ENCODE assay signal across 22 cellular contexts in genomic region chr14:67538501-67538900, GRCh38. TPM values are rescaled to one million over a fixed set of nuclear protein-coding genes. Genes with fewer than 3 reads are reported as not detected.
A peak's percentile ranks its signal among the peaks of the same experiment; 100 is the strongest.
DNase-seq lines count a peak whose midpoint lies in the region; TF ChIP-seq lines count a peak whose summit lies in the region.
"Had no signal": no experiment of that assay in that cellular context is flagged by ENCODE, and none has a peak within 500 bp of the region (broad histone marks: within the 10 kb centered on the region; RNA-seq: fewer than 3 reads in every experiment).

No MANE protein-coding gene starts in this region.

- H3K4me1 ChIP-seq in mammary epithelial cell (ENCODE audit: insufficient read depth, low read length), result peaks cover 10% of the 10 kb centered on the region
- H3K4me1 ChIP-seq in iPS-20b (ENCODE audit: insufficient read depth, low read length), result peaks cover 31% of the 10 kb centered on the region; the same call in 1 of the 2 replicates
- H3K4me1 ChIP-seq in suprapubic skin, result peaks cover 20% of the 10 kb centered on the region
- peaks cover 0 to 10% (median 7%) of the 10 kb centered on the region in 4 donors for H3K4me1 ChIP-seq in esophagus muscularis mucosa

- 27% methylated on average over 2 of the region's 2 CpGs for WGBS in mammary epithelial cell (ENCODE audit: low coverage, missing lambda C conversion rate)
- WGBS in suprapubic skin, result 40% methylated on average over 2 of the region's 2 CpGs
- WGBS in esophagus muscularis mucosa, result 69% methylated on average over 2 of the region's 2 CpGs

- in situ Hi-C loops in mammary epithelial cell (cut with MboI; ENCODE audit: low sequenced_read_pairs in 2 of 2), result no loop called here

- H3K36me3 Mint-ChIP-seq in activated CD4-positive, alpha-beta memory T cell treated with anti-CD3 and anti-CD28 coated beads, Interleukin-2, amount 10 ng/mL, durations not matched to agents 7 days and 5 days (ENCODE audit: low read depth), result no peaks in the 10 kb centered on the region
- H3K36me3 Mint-ChIP-seq: T-cell had no signal

- peaks cover 3% of the 10 kb centered on the region for H3K79me2 ChIP-seq in mammary epithelial cell (ENCODE audit: insufficient read depth, low read length)

- H3K36me3 ChIP-seq in mammary epithelial cell (ENCODE audit: insufficient read depth, low read length) (no peaks in the 10 kb centered on the region), iPS-20b (ENCODE audit: insufficient read depth, low read depth, low read length) (peaks cover 5% of the 10 kb centered on the region), suprapubic skin (no peaks in the 10 kb centered on the region), esophagus muscularis mucosa (peaks cover 0 to 7% (median 3%) of the 10 kb centered on the region in 4 donors)

- H3K27ac ChIP-seq in mammary epithelial cell (ENCODE audit: insufficient read depth, low read depth, low read length), result no peak overlapping the region
- H3K27ac ChIP-seq in iPS-20b (ENCODE audit: low read length), result no peak overlapping the region
- peak overlapping the region; percentile 28 for H3K27ac ChIP-seq in suprapubic skin
- no peak overlapping the region for H3K27ac ChIP-seq in esophagus muscularis mucosa (replicated peaks in 1 of 4)
- H3K27ac ChIP-seq: body of pancreas, HL-60 had no signal

- H3K27me3 Mint-ChIP-seq in activated CD4-positive, alpha-beta memory T cell treated with anti-CD3 and anti-CD28 coated beads, Interleukin-2, amount 10 ng/mL, durations not matched to agents 7 days and 5 days, result peaks cover 48% of the 10 kb centered on the region

- POLR2A ChIA-PET in activated CD4-positive, alpha-beta memory T cell treated with anti-CD3 and anti-CD28 coated beads, Interleukin-2, amount 10 ng/mL, durations not matched to agents 7 days and 5 days (lab: Charles Lee), result no interaction called here

- H3K9me3 Mint-ChIP-seq in activated CD4-positive, alpha-beta memory T cell treated with anti-CD3 and anti-CD28 coated beads, Interleukin-2, amount 10 ng/mL, durations not matched to agents 7 days and 5 days, result no peaks in the 10 kb centered on the region
- H3K9me3 Mint-ChIP-seq: CD4-positive, alpha-beta T cell; dendritic cell treated with granulocyte-macrophage colony-stimulating factor and Interleukin-4, amounts not matched to agents 40 ng/mL and 50 ng/mL, for 4 days; T-cell had no signal

- peak; percentile 78 for DNase-seq in NCI-H82 (lab: John Stamatoyannopoulos, UW)
- no peak for DNase-seq in NCI-H82 treated with DMSO at 0.1 percent for 48 hours (lab: John Stamatoyannopoulos, UW; ENCODE audit: unreplicated experiment)
- DNase-seq in mammary epithelial cell, result peak; percentile 59
- DNase-seq in suprapubic skin (ENCODE audit: low spot score in 2 of 2), result no peak
- no peak for DNase-seq in activated T-cell treated with anti-CD3 and anti-CD28 coated beads, Interleukin-2, amount 50 U/mL, for 48 hours
- DNase-seq in activated CD4-positive, alpha-beta memory T cell treated with anti-CD3 and anti-CD28 coated beads, Interleukin-2, amount 10 ng/mL, durations not matched to agents 7 days and 5 days, result no peak
- DNase-seq in esophagus muscularis mucosa (ENCODE audit: extremely low spot score), result no peak
- DNase-seq: activated CD4-positive, CD25-positive, alpha-beta regulatory T cell treated with anti-CD3 and anti-CD28 coated beads, Interleukin-2, amount 50 U/mL, for 72 hours; activated CD8-positive, alpha-beta T cell treated with anti-CD3 and anti-CD28 coated beads, Interleukin-2, amount 10 ng/mL, durations not matched to agents 7 days and 5 days; activated gamma-delta T cell; CD4-positive, alpha-beta T cell; NCI-H1694 treated with DMSO at 0.1 percent for 48 hours; PC-3; SHP77 treated with DMSO at 0.1 percent for 48 hours; stimulated activated CD4-positive, alpha-beta T cell treated with anti-CD3 and anti-CD28 coated beads, Interleukin-1b, Interleukin-23, amount 100 ng/mL, for 48 hours; T-cell had no signal

- no peaks in the 10 kb centered on the region for H4K20me1 ChIP-seq in mammary epithelial cell (ENCODE audit: insufficient read depth, low read length)

- no peak overlapping the region for H2AFZ ChIP-seq in mammary epithelial cell (ENCODE audit: low read depth, low read length)

- dilution Hi-C loops in mammary epithelial cell (cut with HindIII; ENCODE audit: low sequenced_read_pairs), result no loop called here

- H3K9ac ChIP-seq in mammary epithelial cell (ENCODE audit: insufficient read depth, low read length), result no peak overlapping the region
- peak overlapping the region; percentile 41; the same call in 1 of the 2 replicates for H3K9ac ChIP-seq in iPS-20b (ENCODE audit: low read depth, low read length)

- H3K9me3 ChIP-seq in mammary epithelial cell (replicated peaks; ENCODE audit: insufficient read depth, low read length) (no peaks in the 10 kb centered on the region), iPS-20b (ENCODE audit: insufficient read depth, low read depth, low read length) (no peaks in the 10 kb centered on the region), suprapubic skin (no peaks in the 10 kb centered on the region), esophagus muscularis mucosa (no peaks in the 10 kb centered on the region)
- H3K9me3 ChIP-seq: body of pancreas had no signal

- TF ChIP-seq CTCF in mammary epithelial cell (conservative IDR thresholded peaks at IDR 0.05 in 1 of 2, IDR thresholded peaks at IDR 0.05 in 1 of 2; ENCODE audit: extremely low read depth in 1 of 2, insufficient read depth in 1 of 2, low read depth in 1 of 2, low read length in 2 of 2), result no peak
- no peak for TF ChIP-seq CTCF in suprapubic skin (IDR thresholded peaks at IDR 0.05)
- no peak for TF ChIP-seq CTCF in esophagus muscularis mucosa (IDR thresholded peaks at IDR 0.05)

- no peak overlapping the region for H3K4me2 ChIP-seq in mammary epithelial cell (ENCODE audit: insufficient read depth, low read depth, low read length)

- no peak for TF ChIP-seq POLR2A in suprapubic skin (IDR thresholded peaks at IDR 0.05)
- no peak for TF ChIP-seq POLR2A in esophagus muscularis mucosa (IDR thresholded peaks at IDR 0.05; ENCODE audit: low read depth)

- H3K4me3 ChIP-seq in mammary epithelial cell (replicated peaks in 1 of 3; ENCODE audit: insufficient read depth in 1 of 3, low read depth in 2 of 3, low read length in 3 of 3) (no peak overlapping the region), iPS-20b (ENCODE audit: low read length) (no peak overlapping the region), suprapubic skin (no peak overlapping the region), esophagus muscularis mucosa (no peak overlapping the region)
- H3K4me3 ChIP-seq: body of pancreas, skin epidermis had no signal

- intact Hi-C loops in mammary epithelial cell (cut with micrococcal nuclease) (no loop called here), esophagus muscularis mucosa (cut with DNase I) (no loop called here)

- H3K27ac Mint-ChIP-seq in activated CD4-positive, alpha-beta memory T cell treated with anti-CD3 and anti-CD28 coated beads, Interleukin-2, amount 10 ng/mL, durations not matched to agents 7 days and 5 days, result no peak overlapping the region
- H3K27ac Mint-ChIP-seq: activated CD8-positive, alpha-beta T cell treated with anti-CD3 and anti-CD28 coated beads, Interleukin-2, amount 10 ng/mL, durations not matched to agents 7 days and 5 days; CD4-positive, alpha-beta T cell; dendritic cell treated with granulocyte-macrophage colony-stimulating factor and Interleukin-4, amounts not matched to agents 40 ng/mL and 50 ng/mL, for 4 days; T-cell had no signal

- H3K27me3 ChIP-seq in mammary epithelial cell (ENCODE audit: insufficient read depth, low read length), result no peaks in the 10 kb centered on the region
- H3K27me3 ChIP-seq in iPS-20b (ENCODE audit: insufficient read depth, low read length), result peaks cover 9% of the 10 kb centered on the region; the same call in 1 of the 2 replicates
- no peaks in the 10 kb centered on the region for H3K27me3 ChIP-seq in suprapubic skin
- H3K27me3 ChIP-seq in esophagus muscularis mucosa, result no peaks in the 10 kb centered on the region
- H3K27me3 ChIP-seq: body of pancreas had no signal

- TF ChIP-seq EP300 in suprapubic skin (IDR thresholded peaks at IDR 0.05), result no peak
- TF ChIP-seq EP300 in esophagus muscularis mucosa (IDR thresholded peaks at IDR 0.05), result no peak

- CTCF ChIA-PET in mammary epithelial cell (lab: Charles Lee; ENCODE audit: low non-redundant PET), result interaction anchor here (1.3 kb wide), 1 partner anchor 33 kb away, joined by 7 read pairs; no protein-coding TSS in a partner anchor
- CTCF ChIA-PET in activated CD4-positive, alpha-beta memory T cell treated with anti-CD3 and anti-CD28 coated beads, Interleukin-2, amount 10 ng/mL, durations not matched to agents 7 days and 5 days (lab: Charles Lee), result interaction anchor here (1.4 to 3.0 kb wide), 4 partner anchors 12 to 111 kb away, joined by 4 to 11 read pairs (median 6); partner anchors contain the start of gene PIGH

- H3K4me1 Mint-ChIP-seq in activated CD4-positive, alpha-beta memory T cell treated with anti-CD3 and anti-CD28 coated beads, Interleukin-2, amount 10 ng/mL, durations not matched to agents 7 days and 5 days, result peaks cover 11% of the 10 kb centered on the region

- BruUV-seq in mammary epithelial cell (replicated peaks; lab: Mats Ljungman, UMichigan), result no TSS peak

- no peak overlapping the region for H3K4me3 Mint-ChIP-seq in activated CD4-positive, alpha-beta memory T cell treated with anti-CD3 and anti-CD28 coated beads, Interleukin-2, amount 10 ng/mL, durations not matched to agents 7 days and 5 days
- H3K4me3 Mint-ChIP-seq: activated CD8-positive, alpha-beta T cell treated with anti-CD3 and anti-CD28 coated beads, Interleukin-2, amount 10 ng/mL, durations not matched to agents 7 days and 5 days; CD4-positive, alpha-beta T cell; dendritic cell treated with granulocyte-macrophage colony-stimulating factor and Interleukin-4, amounts not matched to agents 40 ng/mL and 50 ng/mL, for 4 days; T-cell had no signal

RNA-seq across cellular contexts. Expression of gene PLEKHH1, which starts 5.4 kb away (rescaled TPM):
- 10 to 100 TPM in 1 of 2 donors, 1 to 10 TPM in 1; 6.7 to 11.9 TPM for total RNA-seq in mammary epithelial cell
- 3.1 TPM for polyA plus RNA-seq in mammary epithelial cell
- 41.7 TPM for polyA minus RNA-seq in mammary epithelial cell
- total RNA-seq in suprapubic skin, result 10 to 100 TPM; 15.3 to 75.6 (median 23.7) TPM
- total RNA-seq in activated CD4-positive, alpha-beta memory T cell treated with anti-CD3 and anti-CD28 coated beads, Interleukin-2, amount 10 ng/mL, durations not matched to agents 7 days and 5 days, result under 1 TPM; 0.53 to 0.63 TPM
- 1 to 10 TPM; 1.7 to 3.8 (median 2.4) TPM for total RNA-seq in esophagus muscularis mucosa

RNA-seq across cellular contexts. Expression of gene TMEM229B, which starts 50.0 kb away (rescaled TPM):
- total RNA-seq in mammary epithelial cell (1 to 10 TPM in 1 of 2 donors, under 1 TPM in 1; 0.50 to 2.0 TPM), suprapubic skin (1 to 10 TPM; 1.5 to 3.3 (median 1.8) TPM), esophagus muscularis mucosa (1 to 10 TPM; 2.0 to 4.2 (median 3.4) TPM)
- 1.2 TPM for polyA plus RNA-seq in mammary epithelial cell
- polyA minus RNA-seq in mammary epithelial cell, result 1.5 TPM
- 10 to 100 TPM; 10.4 to 13.3 TPM for total RNA-seq in activated CD4-positive, alpha-beta memory T cell treated with anti-CD3 and anti-CD28 coated beads, Interleukin-2, amount 10 ng/mL, durations not matched to agents 7 days and 5 days
- total RNA-seq: LHCN-M2, PC-3 had no signal

Comparison
In these comparisons a context has a peak if more than half of its experiments do, and no peak if none do; other contexts are left out.
1. DNase-seq: peak in NCI-H82 (single experiment) and mammary epithelial cell (single experiment); none in NCI-H82 treated with DMSO at 0.1 percent for 48 hours (single experiment), suprapubic skin (0 of 2), activated T-cell treated with anti-CD3 and anti-CD28 coated beads, Interleukin-2, amount 50 U/mL, for 48 hours (0 of 2), activated CD4-positive, alpha-beta memory T cell treated with anti-CD3 and anti-CD28 coated beads, Interleukin-2, amount 10 ng/mL, durations not matched to agents 7 days and 5 days (single experiment) and esophagus muscularis mucosa (single experiment).